26 cellular contexts compared by ENCODE assay signal in genomic region chr10:120838941-120839340, GRCh38.
"Had no signal": no experiment of that assay in that cellular context is flagged by ENCODE, and none has a peak within 500 bp of the region (broad histone marks: within the 10 kb centered on the region; RNA-seq: fewer than 3 reads in every experiment).

No MANE protein-coding gene starts in this region.

- H3K9me3 ChIP-seq: left lung, ovary, right atrium auricular region, right lobe of liver, suprapubic skin, thoracic aorta, tibial artery, upper lobe of right lung had no signal

- H3K4me1 Mint-ChIP-seq: mesothelial cell of epicardium had no signal

- H3K36me3 Mint-ChIP-seq: immature natural killer cell, mesothelial cell of epicardium, natural killer cell had no signal

- H3K27ac Mint-ChIP-seq: mesothelial cell of epicardium; natural killer cell; nephron progenitor cell; progenitor cell of endocrine pancreas; stimulated activated naive CD8-positive, alpha-beta T cell treated with anti-CD3 and anti-CD28 coated beads, Interleukin-15, Interleukin-2, amounts not matched to agents 100 ng/mL and 50 ng/mL, for 24 hours had no signal

- H3K9me3 Mint-ChIP-seq: immature natural killer cell; mesothelial cell of epicardium; natural killer cell; nephron progenitor cell; stimulated activated naive CD8-positive, alpha-beta T cell treated with anti-CD3 and anti-CD28 coated beads, Interleukin-15, Interleukin-2, amounts not matched to agents 100 ng/mL and 50 ng/mL, for 24 hours had no signal

- DNase-seq: hypothalamus; immature natural killer cell; kidney; left colon; left lung; mesendoderm; naive B cell; natural killer cell; nephron progenitor cell; ovary; right lobe of liver; stimulated activated CD4-positive, alpha-beta T cell treated with anti-CD3 and anti-CD28 coated beads, Interleukin-12 subunit alpha, Interleukin-12 subunit beta, amount 100 ng/mL, for 4 hours; stimulated activated CD4-positive, alpha-beta T cell treated with anti-CD3 and anti-CD28 coated beads, Interleukin-15, amount 100 ng/mL, for 24 hours; stimulated activated CD4-positive, alpha-beta T cell treated with anti-CD3 and anti-CD28 coated beads, Interleukin-2, amount 100 ng/mL, for 24 hours; stimulated activated CD4-positive, alpha-beta T cell treated with anti-CD3 and anti-CD28 coated beads, Interleukin-4, amount 100 ng/mL, for 1 hour; stimulated activated naive CD4-positive, alpha-beta T cell; tibial artery; trophoblast cell; upper lobe of right lung had no signal

- H3K27ac ChIP-seq: left lung, ovary, right atrium auricular region, right lobe of liver, suprapubic skin, thoracic aorta, tibial artery, upper lobe of right lung had no signal

- H3K27me3 Mint-ChIP-seq: naive B cell; progenitor cell of endocrine pancreas; stimulated activated naive CD8-positive, alpha-beta T cell treated with anti-CD3 and anti-CD28 coated beads, Interleukin-15, Interleukin-2, amounts not matched to agents 100 ng/mL and 50 ng/mL, for 24 hours had no signal

- ATAC-seq: left colon, left lung, natural killer cell, right lobe of liver, upper lobe of right lung had no signal

- H3K4me3 Mint-ChIP-seq: immature natural killer cell; mesothelial cell of epicardium; naive B cell; natural killer cell; nephron progenitor cell; stimulated activated naive CD8-positive, alpha-beta T cell treated with anti-CD3 and anti-CD28 coated beads, Interleukin-15, Interleukin-2, amounts not matched to agents 100 ng/mL and 50 ng/mL, for 24 hours had no signal

- H3K4me3 ChIP-seq: left lung, lung, ovary, right atrium auricular region, right lobe of liver, suprapubic skin, thoracic aorta, tibial artery, upper lobe of right lung had no signal

- H3K4me1 ChIP-seq: left lung, right atrium auricular region, suprapubic skin, tibial artery, upper lobe of right lung had no signal

- H3K36me3 ChIP-seq: left lung, ovary, right atrium auricular region, right lobe of liver, suprapubic skin, thoracic aorta, tibial artery, upper lobe of right lung had no signal

- H3K27me3 ChIP-seq: left lung, ovary, right atrium auricular region, right lobe of liver, suprapubic skin, tibial artery, upper lobe of right lung had no signal
